9 cellular contexts compared by ENCODE assay signal in genomic region chr3:5160926-5161858, GRCh38. TPM values are rescaled to one million over a fixed set of nuclear protein-coding genes. Genes with fewer than 3 reads are reported as not detected.
A peak's percentile ranks its signal among the peaks of the same experiment; 100 is the strongest.
DNase-seq lines count a peak whose midpoint lies in the region; ATAC-seq, FAIRE-seq and TF ChIP-seq lines count a peak whose summit lies in the region.
"Had no signal": no experiment of that assay in that cellular context is flagged by ENCODE, and none has a peak within 500 bp of the region (broad histone marks: within the 10 kb centered on the region; RNA-seq: fewer than 3 reads in every experiment).

No MANE protein-coding gene starts in this region.

- H3K27me3 ChIP-seq in neutrophil, result no peaks in the 10 kb centered on the region

- H3K4me3 ChIP-seq in neutrophil (ENCODE audit: low read depth in 1 of 2, low read length in 1 of 2), result no peak overlapping the region
- no peak overlapping the region for H3K4me3 ChIP-seq in mucosa of descending colon

- FAIRE-seq in GM12892 (lab: Jason Lieb, UNC), result no peak

- ATAC-seq in HG03432 (IDR thresholded peaks at IDR 0.05; ENCODE audit: unreplicated experiment), result peak; percentile 30
- no peak for ATAC-seq in mucosa of descending colon

- H3K27ac ChIP-seq in neutrophil, result peak overlapping the region; percentile 34

- intact Hi-C loops in mucosa of descending colon (cut with DNase I, micrococcal nuclease), result no loop called here

- H3K4me1 ChIP-seq in neutrophil (ENCODE audit: control insufficient read depth in 1 of 2, insufficient read depth in 1 of 2, low read depth in 1 of 2, low read length in 1 of 2) (peaks cover 8 to 35% of the 10 kb centered on the region in 2 experiments), mucosa of descending colon (ENCODE audit: low read depth) (peaks cover 18% of the 10 kb centered on the region)

- TF ChIP-seq CTCF in neutrophil (IDR thresholded peaks at IDR 0.05) (no peak), mucosa of descending colon (IDR thresholded peaks at IDR 0.05) (no peak)

- no peaks in the 10 kb centered on the region for H3K9me3 ChIP-seq in neutrophil
- H3K9me3 ChIP-seq in mucosa of descending colon, result no peaks in the 10 kb centered on the region

- no peak for TF ChIP-seq POLR2A in GM12892 (IDR thresholded peaks at IDR 0.05; ENCODE audit: low read depth, low read length)

- H3K36me3 ChIP-seq in neutrophil (no peaks in the 10 kb centered on the region), mucosa of descending colon (ENCODE audit: low read depth) (no peaks in the 10 kb centered on the region)

- peak; percentile 3 for DNase-seq in NCI-H2227 treated with DMSO at 0.1 percent for 48 hours (lab: John Stamatoyannopoulos, UW)
- no peak for DNase-seq in NCI-H2227 (lab: John Stamatoyannopoulos, UW; ENCODE audit: unreplicated experiment)
- DNase-seq in astrocyte of the hippocampus (ENCODE audit: low read depth, low spot score), result peak; percentile 49
- DNase-seq in mucosa of descending colon, result no peak
- DNase-seq in HPDE6-E6E7 (ENCODE audit: extremely low spot score), result no peak
- no peak for DNase-seq in GM12892 (ENCODE audit: insufficient read length)
- DNase-seq: activated CD8-positive, alpha-beta memory T cell treated with anti-CD3 and anti-CD28 coated beads, Interleukin-2, amount 50 U/mL, for 4 hours had no signal

RNA-seq across cellular contexts. Expression of gene EDEM1, which starts 26.3 kb away (rescaled TPM):
- 10 to 100 TPM; 30.3 to 52.6 (median 45.4) TPM for total RNA-seq in mucosa of descending colon
- polyA plus RNA-seq in GM12892 (2012; ENCODE audit: missing spikeins), result 79.9 TPM

RNA-seq across cellular contexts. Expression of gene ARL8B, which starts 39.1 kb away (rescaled TPM):
- total RNA-seq in mucosa of descending colon, result 10 to 100 TPM; 49.3 to 68.5 (median 57.6) TPM
- polyA plus RNA-seq in GM12892 (2012; ENCODE audit: missing spikeins), result 43.2 TPM

Comparison
In these comparisons a context has a peak if more than half of its experiments do, and no peak if none do; other contexts are left out.
1. DNase-seq: peak in NCI-H2227 treated with DMSO at 0.1 percent for 48 hours (single experiment) and astrocyte of the hippocampus (single experiment); none in NCI-H2227 (single experiment), mucosa of descending colon (0 of 3), HPDE6-E6E7 (single experiment) and GM12892 (single experiment).